ENCODE assay signal across 14 cellular contexts in the genomic region with DNA sequence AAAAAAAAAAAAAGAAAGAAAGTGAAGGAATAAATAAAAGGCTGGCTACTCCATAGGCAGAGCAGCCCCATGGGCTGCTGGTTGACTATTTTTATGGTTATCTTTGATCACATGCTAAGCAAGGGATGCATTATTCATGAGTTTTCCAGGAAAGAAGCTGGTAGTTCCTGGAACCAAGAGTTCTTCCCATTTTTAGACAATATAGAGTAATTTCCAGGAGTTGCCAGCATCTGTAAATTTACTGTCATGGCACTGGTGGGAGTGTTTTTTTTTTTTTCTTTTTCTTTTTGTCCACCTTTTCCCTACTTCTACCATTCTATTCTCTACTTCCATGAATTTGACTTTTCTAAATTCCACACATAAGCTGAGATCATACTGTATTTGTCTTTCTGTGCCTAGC.
"Had no signal": no experiment of that assay in that cellular context is flagged by ENCODE, and none has a peak within 500 bp of the region (broad histone marks: within the 10 kb centered on the region; RNA-seq: fewer than 3 reads in every experiment).

No MANE protein-coding gene starts in this region.

- H3K9me3 ChIP-seq: colonic mucosa, ovary, thyroid gland had no signal

- H3K4me3 Mint-ChIP-seq: immature natural killer cell; naive thymus-derived CD4-positive, alpha-beta T cell; type B pancreatic cell had no signal

- H3K27me3 Mint-ChIP-seq: type B pancreatic cell had no signal

- H3K4me1 Mint-ChIP-seq: immature natural killer cell; naive thymus-derived CD4-positive, alpha-beta T cell had no signal

- H3K27ac ChIP-seq: colonic mucosa, right atrium auricular region, thyroid gland had no signal

- H3K27ac Mint-ChIP-seq: immature natural killer cell; naive thymus-derived CD4-positive, alpha-beta T cell; type B pancreatic cell had no signal

- H3K36me3 Mint-ChIP-seq: naive thymus-derived CD4-positive, alpha-beta T cell had no signal

- H3K27me3 ChIP-seq: colonic mucosa, esophagus squamous epithelium, ovary, right atrium auricular region, stomach, thyroid gland had no signal

- DNase-seq: colonic mucosa; esophagus squamous epithelium; immature natural killer cell; left ventricle myocardium superior; naive thymus-derived CD4-positive, alpha-beta T cell; small intestine; stimulated activated CD4-positive, alpha-beta T cell treated with anti-CD3 and anti-CD28 coated beads, Interleukin-12 subunit alpha, Interleukin-12 subunit beta, amount 100 ng/mL, for 4 hours; stimulated activated naive CD4-positive, alpha-beta T cell; stomach; thyroid gland had no signal

- H3K4me3 ChIP-seq: colonic mucosa, esophagus squamous epithelium, lung, ovary, right atrium auricular region, stomach, thyroid gland had no signal

- H3K4me1 ChIP-seq: colonic mucosa had no signal

- ATAC-seq: left ventricle myocardium superior; naive thymus-derived CD4-positive, alpha-beta T cell had no signal

- H3K36me3 ChIP-seq: colonic mucosa, ovary, right atrium auricular region, stomach, thyroid gland had no signal
